8 cellular contexts compared by ENCODE assay signal in the genomic region with DNA sequence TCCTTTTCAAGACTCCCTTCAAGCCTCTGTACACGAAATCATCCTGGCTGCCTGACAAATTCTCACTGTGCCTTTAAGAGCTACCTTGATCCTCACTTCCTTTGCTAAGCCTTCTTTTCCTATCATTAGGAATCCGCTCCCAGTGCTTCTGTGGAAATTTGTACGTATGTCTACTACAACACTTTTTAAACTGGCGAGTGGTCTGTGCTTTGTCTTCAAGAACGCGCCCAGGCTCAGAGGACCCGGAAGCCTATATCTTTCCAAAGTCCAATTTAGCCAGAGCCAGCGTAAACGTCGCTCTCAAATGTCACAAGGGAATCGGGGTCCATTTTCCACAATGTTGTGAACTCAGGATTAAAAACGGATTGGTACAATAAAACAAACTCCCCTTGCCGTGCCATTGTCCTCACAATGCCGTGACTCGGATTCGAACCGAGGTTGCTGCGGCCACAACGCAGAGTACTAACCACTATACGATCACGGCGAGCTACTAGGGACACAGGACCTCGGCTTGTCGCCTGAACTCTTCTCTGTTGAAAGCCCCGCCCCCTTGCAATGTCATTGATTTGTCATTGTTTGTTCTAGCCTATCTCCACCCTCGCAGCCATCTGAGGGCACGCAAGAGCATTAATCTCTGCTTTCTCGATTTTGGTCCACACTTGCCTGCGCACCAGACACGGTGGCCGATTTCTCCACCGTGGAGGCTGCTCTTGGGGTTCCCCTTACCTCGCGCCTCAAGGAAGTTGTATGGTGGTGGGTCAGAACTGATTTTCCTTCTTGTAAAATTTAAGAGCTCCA.
DNase-seq lines count a peak whose midpoint lies in the region; ATAC-seq lines count a peak whose summit lies in the region.

No MANE protein-coding gene starts in this region.

- peak overlapping the region; percentile 79 to 94 (median 88) for H3K9ac ChIP-seq in BLaER1 treated with 17β-estradiol and CSF1 and Interleukin-3, amounts not matched to agents 10 nM and 100 nM

- H3K27ac ChIP-seq in BLaER1 treated with 17β-estradiol and CSF1 and Interleukin-3, amounts not matched to agents 10 nM and 100 nM, result peak overlapping the region; percentile 71 to 97 (median 91)

- H3K4me2 ChIP-seq in BLaER1 treated with 17β-estradiol and CSF1 and Interleukin-3, amounts not matched to agents 10 nM and 100 nM, result peak overlapping the region; percentile 80 to 98 (median 91)

- H3K4me1 ChIP-seq in BLaER1 treated with 17β-estradiol and CSF1 and Interleukin-3, amounts not matched to agents 10 nM and 100 nM, result peaks cover 21 to 41% (median 31%) of the 10 kb centered on the region in 10 experiments

- no peaks in the 10 kb centered on the region for H4K20me1 ChIP-seq in BLaER1 treated with 17β-estradiol and CSF1 and Interleukin-3, amounts not matched to agents 10 nM and 100 nM

- ATAC-seq in GM19351 (IDR thresholded peaks at IDR 0.05; ENCODE audit: unreplicated experiment), result peak; percentile 42
- peak; percentile 28 for ATAC-seq in HG03469 (IDR thresholded peaks at IDR 0.05; ENCODE audit: unreplicated experiment)

- H3K27me3 ChIP-seq in BLaER1 treated with 17β-estradiol and CSF1 and Interleukin-3, amounts not matched to agents 10 nM and 100 nM, result no peaks in the 10 kb centered on the region

- H3K4me3 ChIP-seq in BLaER1 treated with 17β-estradiol and CSF1 and Interleukin-3, amounts not matched to agents 10 nM and 100 nM, result peak overlapping the region; percentile 61 to 80 (median 71)

- no peaks in the 10 kb centered on the region for H3K36me3 ChIP-seq in BLaER1 treated with 17β-estradiol and CSF1 and Interleukin-3, amounts not matched to agents 10 nM and 100 nM

- H3K9me3 ChIP-seq in BLaER1 treated with 17β-estradiol and CSF1 and Interleukin-3, amounts not matched to agents 10 nM and 100 nM (replicated peaks in 1 of 11), result no peaks in the 10 kb centered on the region

- DNase-seq in NCI-H748 treated with DMSO at 0.1 percent for 48 hours (lab: John Stamatoyannopoulos, UW), result peak; percentile 87
- peak; percentile 96 to 97 for DNase-seq in activated CD4-positive, alpha-beta T cell treated with anti-CD3 and anti-CD28 coated beads, Interleukin-2, amount 50 U/mL, for 4 hours
- peak; percentile 93 for DNase-seq in effector CD4-positive, alpha-beta T cell
- peak; percentile 99 for DNase-seq in medulla oblongata (ENCODE audit: extremely low spot score)
- DNase-seq in stimulated activated CD4-positive, alpha-beta T cell treated with anti-CD3 and anti-CD28 coated beads, TNF-alpha, amount 100 ng/mL, for 48 hours (ENCODE audit: low read depth in 3 of 3), result peak; percentile 89 to 96 (median 92)

Comparison
In these comparisons a context has a peak if more than half of its experiments do, and no peak if none do; other contexts are left out.
1. Peak in every context shown above with its lines: DNase-seq, ATAC-seq, H3K4me3 ChIP-seq and H3K27ac ChIP-seq.